ENCODE assay signal across 17 cellular contexts in genomic region chr6:104612541-104612940, GRCh38.
A peak's percentile ranks its signal among the peaks of the same experiment; 100 is the strongest.
DNase-seq lines count a peak whose midpoint lies in the region; ATAC-seq, FAIRE-seq and TF ChIP-seq lines count a peak whose summit lies in the region.
"Had no signal": no experiment of that assay in that cellular context is flagged by ENCODE, and none has a peak within 500 bp of the region (broad histone marks: within the 10 kb centered on the region; RNA-seq: fewer than 3 reads in every experiment).

No MANE protein-coding gene starts in this region.

- no peak overlapping the region for H2AK5ac ChIP-seq in neuronal stem cell (ENCODE audit: low read depth, low read length)

- H2BK15ac ChIP-seq in neuronal stem cell (ENCODE audit: low read length) = no peak overlapping the region

- H3K4ac ChIP-seq in neuronal stem cell (ENCODE audit: low read length) = no peak overlapping the region

- TF ChIP-seq POLR2A in GM12892 (IDR thresholded peaks at IDR 0.05; ENCODE audit: low read depth, low read length) = no peak
- TF ChIP-seq POLR2A in K562 (conservative IDR thresholded peaks at IDR 0.05) = no peak

- no peak overlapping the region for H4K91ac ChIP-seq in neuronal stem cell (ENCODE audit: low read depth, low read length, poor library complexity)

- FAIRE-seq in GM12892 (lab: Jason Lieb, UNC) (peak; percentile 27), K562 (lab: Jason Lieb, UNC) (no peak)
- FAIRE-seq: GM12891, GM18507, H1 had no signal

- CTCF ChIA-PET in OCI-LY7 (lab: Charles Lee; ENCODE audit: unreplicated experiment) = no interaction called here
- CTCF ChIA-PET in K562 (lab: Yijun Ruan, JAX; ENCODE audit: low intra/inter-chr PET ratio) = no interaction called here

- no peak for TF ChIP-seq CTCF in OCI-LY7 (conservative IDR thresholded peaks at IDR 0.05; ENCODE audit: low read length)
- TF ChIP-seq CTCF in K562 (IDR thresholded peaks at IDR 0.05 in 2 of 3, conservative IDR thresholded peaks at IDR 0.05 in 1 of 3; ENCODE audit: insufficient read depth in 2 of 3, low read depth in 1 of 3, low read length in 3 of 3) = no peak

- H3K79me2 ChIP-seq in OCI-LY7 (ENCODE audit: insufficient read depth, low read depth, low read length) = no peaks in the 10 kb centered on the region
- H3K79me2 ChIP-seq in K562 (ENCODE audit: control insufficient read depth, insufficient read depth, low read length) = no peaks in the 10 kb centered on the region

- no peaks in the 10 kb centered on the region for H3K9me1 ChIP-seq in K562 (ENCODE audit: control insufficient read depth, insufficient read depth, low read length)

- no peak overlapping the region for H2BK5ac ChIP-seq in neuronal stem cell (ENCODE audit: low read length)

- no peaks in the 10 kb centered on the region for H3K9me2 ChIP-seq in OCI-LY7 (ENCODE audit: insufficient read depth, low read length)

- POLR2A ChIA-PET in OCI-LY7 (lab: Charles Lee) (interaction anchor here (1.1 kb wide), 1 partner anchor 10 kb away, joined by 3 read pairs; no protein-coding TSS in a partner anchor), K562 (lab: Yijun Ruan, JAX) (no interaction called here)

- no peaks in the 10 kb centered on the region for H3K36me3 ChIP-seq in OCI-LY7 (ENCODE audit: insufficient read depth, low read length)
- no peaks in the 10 kb centered on the region for H3K36me3 ChIP-seq in K562 (ENCODE audit: control insufficient read depth, insufficient read depth, low read length)
- H3K36me3 ChIP-seq in neuronal stem cell (replicated peaks in 1 of 2; ENCODE audit: control insufficient read depth in 2 of 2, insufficient read depth in 2 of 2, low read length in 2 of 2) = no peaks in the 10 kb centered on the region
- H3K36me3 ChIP-seq: BLaER1 treated with 17β-estradiol and CSF1 and Interleukin-3, amounts not matched to agents 10 nM and 100 nM had no signal

- BruUV-seq in OCI-LY7 (replicated peaks; lab: Mats Ljungman, UMichigan) (no TSS peak), K562 (replicated peaks; lab: Mats Ljungman, UMichigan) (no TSS peak)

- no peak for DNase-seq in GM12892 (ENCODE audit: insufficient read length)
- DNase-seq in OCI-LY7 (ENCODE audit: low spot score) = no peak
- DNase-seq in K562 (ENCODE audit: extremely low read depth in 1 of 4, low spot score in 3 of 4) = no peak
- DNase-seq in neuronal stem cell (ENCODE audit: low spot score) = no peak
- DNase-seq in NCI-H748 treated with DMSO at 0.1 percent for 48 hours (lab: John Stamatoyannopoulos, UW) = no peak
- no peak for DNase-seq in activated CD8-positive, alpha-beta memory T cell treated with anti-CD3 and anti-CD28 coated beads, Interleukin-2, amount 50 U/mL, for 48 hours
- DNase-seq: CD8-positive, alpha-beta T cell; DMS 273 treated with DMSO at 0.1 percent for 48 hours; DMS53; DND-41; EL; H9 had no signal

- no peak overlapping the region for H3K4me2 ChIP-seq in OCI-LY7 (ENCODE audit: low read length)
- no peak overlapping the region for H3K4me2 ChIP-seq in K562 (ENCODE audit: insufficient read depth, low read length)
- H3K4me2 ChIP-seq in neuronal stem cell (ENCODE audit: insufficient read depth, low read length, poor library complexity, severe bottlenecking) = no peak overlapping the region
- H3K4me2 ChIP-seq: BLaER1 treated with 17β-estradiol and CSF1 and Interleukin-3, amounts not matched to agents 10 nM and 100 nM had no signal

- in situ Hi-C loops in K562 (cut with MboI) = no loop called here

- no peak overlapping the region for H3K18ac ChIP-seq in neuronal stem cell (ENCODE audit: low read length)

- H3K9ac ChIP-seq in K562 (ENCODE audit: insufficient read depth in 1 of 2, low read depth in 2 of 2, low read length in 2 of 2) (no peak overlapping the region), neuronal stem cell (ENCODE audit: low read depth, low read length, poor library complexity) (no peak overlapping the region)
- H3K9ac ChIP-seq: BLaER1 treated with 17β-estradiol and CSF1 and Interleukin-3, amounts not matched to agents 10 nM and 100 nM had no signal

- H3K23ac ChIP-seq in neuronal stem cell (ENCODE audit: low read depth, low read length, poor library complexity) = no peak overlapping the region

- no peak for TF ChIP-seq RAD21 in K562 (CRISPR knock-in tag; conservative IDR thresholded peaks at IDR 0.05 in 1 of 2, IDR thresholded peaks at IDR 0.05 in 1 of 2)

- H2BK12ac ChIP-seq in neuronal stem cell (ENCODE audit: low read length) = no peak overlapping the region

- no peak overlapping the region for H3K4me3 ChIP-seq in OCI-LY7 (ENCODE audit: low read depth, low read length, poor library complexity, severe bottlenecking)
- H3K4me3 ChIP-seq in K562 = no peak overlapping the region
- no peak overlapping the region for H3K4me3 ChIP-seq in neuronal stem cell (ENCODE audit: low read length in 2 of 2)
- H3K4me3 ChIP-seq: BLaER1 treated with 17β-estradiol and CSF1 and Interleukin-3, amounts not matched to agents 10 nM and 100 nM had no signal

- H4K8ac ChIP-seq in neuronal stem cell (ENCODE audit: low read depth, low read length) = no peak overlapping the region

- no peaks in the 10 kb centered on the region for H3K4me1 ChIP-seq in OCI-LY7 (ENCODE audit: insufficient read depth, low read length, poor library complexity, severe bottlenecking)
- H3K4me1 ChIP-seq in K562 (replicated peaks in 1 of 2; ENCODE audit: control insufficient read depth in 2 of 2, insufficient read depth in 2 of 2, low read length in 2 of 2) = no peaks in the 10 kb centered on the region
- peaks cover 3 to 8% of the 10 kb centered on the region in 2 donors for H3K4me1 ChIP-seq in neuronal stem cell (ENCODE audit: control insufficient read depth in 2 of 2, insufficient read depth in 1 of 2, low read depth in 1 of 2, low read length in 2 of 2)
- H3K4me1 ChIP-seq: BLaER1 treated with 17β-estradiol and CSF1 and Interleukin-3, amounts not matched to agents 10 nM and 100 nM had no signal

- no peak overlapping the region for H2BK120ac ChIP-seq in neuronal stem cell (ENCODE audit: low read depth, low read length)

- H2AFZ ChIP-seq in OCI-LY7 (ENCODE audit: low read length) (peak overlapping the region; percentile 35; the same call in 1 of the 2 replicates), K562 (ENCODE audit: low read depth, low read length) (no peak overlapping the region), neuronal stem cell (ENCODE audit: low read length) (peak overlapping the region; percentile 12)

- no peak for ATAC-seq in K562
- no peak for ATAC-seq in GM19328 (IDR thresholded peaks at IDR 0.05; ENCODE audit: unreplicated experiment)
- ATAC-seq: CD8-positive, alpha-beta T cell had no signal

- H3K27me3 ChIP-seq in K562 (ENCODE audit: control insufficient read depth in 2 of 2, insufficient read depth in 2 of 2, low read length in 2 of 2) (no peaks in the 10 kb centered on the region), neuronal stem cell (ENCODE audit: control insufficient read depth in 3 of 3, insufficient read depth in 3 of 3, low read depth in 1 of 3, low read length in 3 of 3) (no peaks in the 10 kb centered on the region)
- H3K27me3 ChIP-seq: BLaER1 treated with 17β-estradiol and CSF1 and Interleukin-3, amounts not matched to agents 10 nM and 100 nM had no signal

- H3K27ac ChIP-seq in OCI-LY7 (ENCODE audit: low read depth, low read length, poor library complexity, severe bottlenecking) = no peak overlapping the region
- no peak overlapping the region for H3K27ac ChIP-seq in K562 (ENCODE audit: extremely low read depth, low read depth, low read length)
- H3K27ac ChIP-seq in neuronal stem cell (replicated peaks; ENCODE audit: low read length) = no peak overlapping the region
- H3K27ac ChIP-seq: BLaER1 treated with 17β-estradiol and CSF1 and Interleukin-3, amounts not matched to agents 10 nM and 100 nM had no signal

- intact Hi-C loops in OCI-LY7 (cut with micrococcal nuclease; ENCODE audit: unreplicated experiment) (no loop called here), K562 (cut with micrococcal nuclease) (no loop called here)

- H3K9me3 ChIP-seq in OCI-LY7 (ENCODE audit: low read length) = no peaks in the 10 kb centered on the region
- H3K9me3 ChIP-seq in K562 (replicated peaks; ENCODE audit: control insufficient read depth, insufficient read depth, low read depth, low read length) = no peaks in the 10 kb centered on the region
- no peaks in the 10 kb centered on the region for H3K9me3 ChIP-seq in neuronal stem cell (replicated peaks in 1 of 2; ENCODE audit: control insufficient read depth in 2 of 2, insufficient read depth in 1 of 2, low read depth in 1 of 2, low read length in 2 of 2)

- H3K14ac ChIP-seq in neuronal stem cell (ENCODE audit: low read length) = no peak overlapping the region

- no peak for TF ChIP-seq EP300 in K562 (IDR thresholded peaks at IDR 0.05; ENCODE audit: low read length)

- no peaks in the 10 kb centered on the region for H3K79me1 ChIP-seq in neuronal stem cell (ENCODE audit: low read depth, low read length)

- H4K20me1 ChIP-seq in OCI-LY7 (ENCODE audit: insufficient read depth, low read length) (no peaks in the 10 kb centered on the region), K562 (replicated peaks; ENCODE audit: control insufficient read depth, insufficient read depth, low read length) (no peaks in the 10 kb centered on the region)
- H4K20me1 ChIP-seq: BLaER1 treated with 17β-estradiol and CSF1 and Interleukin-3, amounts not matched to agents 10 nM and 100 nM had no signal

- 0% methylated on average over 1 of the region's 1 CpG for WGBS in K562 (ENCODE audit: insufficient coverage, low coverage, missing lambda C conversion rate)
- WGBS in neuronal stem cell (ENCODE audit: extremely low coverage in 2 of 2, insufficient read length in 2 of 2, insufficient replicate concordance in 1 of 2), 2 donors = no CpG with 5 or more reads among the region's 1 CpG

TF ChIP-seq in K562, 482 proteins besides CTCF, POLR2A, EP300 and RAD21 (continues in another document):
- TF ChIP-seq SREBF1 (IDR thresholded peaks at IDR 0.05; ENCODE audit: borderline replicate concordance, low read depth, low read length) (no peak), ZNF778 (CRISPR knock-in tag; IDR thresholded peaks at IDR 0.05) (no peak), USF2 (CRISPR knock-in tag; IDR thresholded peaks at IDR 0.05) (0 out of 2 replicates have a peak, but pooled peaks have one; percentile 14), TOE1 (IDR thresholded peaks at IDR 0.05; ENCODE audit: borderline replicate concordance) (peak; percentile 54; the same call in 1 of the 2 replicates), TOE1 (CRISPR knock-in tag; IDR thresholded peaks at IDR 0.05; ENCODE audit: borderline replicate concordance, low read depth) (no peak), MAZ (CRISPR knock-in tag; conservative IDR thresholded peaks at IDR 0.05 in 1 of 2, IDR thresholded peaks at IDR 0.05 in 1 of 2) (no peak), HLTF (IDR thresholded peaks at IDR 0.05) (no peak), ZKSCAN8 (CRISPR knock-in tag; IDR thresholded peaks at IDR 0.05) (no peak)
